ENCODE assay signal across 32 cellular contexts in genomic region chr11:120744016-120744994, GRCh38.
DNase-seq lines count a peak whose midpoint lies in the region; ATAC-seq and TF ChIP-seq lines count a peak whose summit lies in the region.
"Had no signal": no experiment of that assay in that cellular context is flagged by ENCODE, and none has a peak within 500 bp of the region (broad histone marks: within the 10 kb centered on the region; RNA-seq: fewer than 3 reads in every experiment).

No MANE protein-coding gene starts in this region.

- H3K4me3 ChIP-seq in astrocyte of the cerebellum (ENCODE audit: low read depth, low read length) = no peak overlapping the region
- no peak overlapping the region for H3K4me3 ChIP-seq in fibroblast of mammary gland (ENCODE audit: control insufficient read depth, low read depth, low read length)
- H3K4me3 ChIP-seq: BLaER1 treated with 17β-estradiol and CSF1 and Interleukin-3, amounts not matched to agents 10 nM and 100 nM; HAP-1; Peyer's patch; transverse colon had no signal

- no peak overlapping the region for H3K4me3 Mint-ChIP-seq in progenitor cell of endocrine pancreas (ENCODE audit: low read depth)
- no peak overlapping the region for H3K4me3 Mint-ChIP-seq in activated T-helper 1 cell treated with anti-CD3 and anti-CD28 coated beads, Interleukin-12 subunit alpha, Interleukin-12 subunit beta, Interleukin-2, Interleukin-4 antibody, amounts not matched to agents 30 ng/mL and 10 ng/mL and 1 ng/mL, durations not matched to agents 14 hours and 24 hours and 36 hours
- H3K4me3 Mint-ChIP-seq: activated CD8-positive, alpha-beta memory T cell treated with anti-CD3 and anti-CD28 coated beads, Interleukin-2, amount 10 ng/mL, durations not matched to agents 7 days and 5 days; activated naive CD4-positive, alpha-beta T cell treated with anti-CD3 and anti-CD28 coated beads, Interleukin-2, amount 10 ng/mL, durations not matched to agents 7 days and 5 days; naive thymus-derived CD8-positive, alpha-beta T cell; WTC11 had no signal

- in situ Hi-C loops in astrocyte of the cerebellum (cut with HindIII; ENCODE audit: low sequenced_read_pairs) = no loop called here

- intact Hi-C loops in activated T-helper 1 cell treated with anti-CD3 and anti-CD28 coated beads, Interleukin-12 subunit alpha, Interleukin-12 subunit beta, Interleukin-2, Interleukin-4 antibody, amounts not matched to agents 30 ng/mL and 10 ng/mL and 1 ng/mL, durations not matched to agents 14 hours and 24 hours and 36 hours (cut with micrococcal nuclease) = no loop called here

- H3K36me3 Mint-ChIP-seq in progenitor cell of endocrine pancreas (ENCODE audit: insufficient read depth) = no peaks in the 10 kb centered on the region
- no peaks in the 10 kb centered on the region for H3K36me3 Mint-ChIP-seq in activated T-helper 1 cell treated with anti-CD3 and anti-CD28 coated beads, Interleukin-12 subunit alpha, Interleukin-12 subunit beta, Interleukin-2, Interleukin-4 antibody, amounts not matched to agents 30 ng/mL and 10 ng/mL and 1 ng/mL, durations not matched to agents 14 hours and 24 hours and 36 hours (ENCODE audit: low read depth)
- H3K36me3 Mint-ChIP-seq: activated CD8-positive, alpha-beta memory T cell treated with anti-CD3 and anti-CD28 coated beads, Interleukin-2, amount 10 ng/mL, durations not matched to agents 7 days and 5 days; activated naive CD4-positive, alpha-beta T cell treated with anti-CD3 and anti-CD28 coated beads, Interleukin-2, amount 10 ng/mL, durations not matched to agents 7 days and 5 days; naive thymus-derived CD8-positive, alpha-beta T cell; WTC11 had no signal

- peak; percentile 3 for TF ChIP-seq CTCF in astrocyte of the cerebellum (IDR thresholded peaks at IDR 0.05; ENCODE audit: low read depth, low read length, missing control alignments)
- TF ChIP-seq CTCF in fibroblast of mammary gland (conservative IDR thresholded peaks at IDR 0.05; ENCODE audit: control insufficient read depth, insufficient read depth, low read depth, low read length) = peak; percentile 15
- TF ChIP-seq CTCF in progenitor cell of endocrine pancreas (IDR thresholded peaks at IDR 0.05; ENCODE audit: unreplicated experiment) = peak; percentile 17

- H3K27ac Mint-ChIP-seq in progenitor cell of endocrine pancreas = no peak overlapping the region
- no peak overlapping the region for H3K27ac Mint-ChIP-seq in activated T-helper 1 cell treated with anti-CD3 and anti-CD28 coated beads, Interleukin-12 subunit alpha, Interleukin-12 subunit beta, Interleukin-2, Interleukin-4 antibody, amounts not matched to agents 30 ng/mL and 10 ng/mL and 1 ng/mL, durations not matched to agents 14 hours and 24 hours and 36 hours
- H3K27ac Mint-ChIP-seq: activated CD8-positive, alpha-beta memory T cell treated with anti-CD3 and anti-CD28 coated beads, Interleukin-2, amount 10 ng/mL, durations not matched to agents 7 days and 5 days; activated naive CD4-positive, alpha-beta T cell treated with anti-CD3 and anti-CD28 coated beads, Interleukin-2, amount 10 ng/mL, durations not matched to agents 7 days and 5 days; naive thymus-derived CD8-positive, alpha-beta T cell; WTC11 had no signal

- ATAC-seq in HG03521 (IDR thresholded peaks at IDR 0.05; ENCODE audit: unreplicated experiment) = no peak
- ATAC-seq: activated CD8-positive, alpha-beta memory T cell treated with anti-CD3 and anti-CD28 coated beads, Interleukin-2, amount 10 ng/mL, durations not matched to agents 7 days and 5 days; left ventricle myocardium superior; naive thymus-derived CD8-positive, alpha-beta T cell; WTC11 had no signal

- H3K27me3 Mint-ChIP-seq in progenitor cell of endocrine pancreas = peaks cover 9% of the 10 kb centered on the region
- peaks cover 2% of the 10 kb centered on the region for H3K27me3 Mint-ChIP-seq in activated T-helper 1 cell treated with anti-CD3 and anti-CD28 coated beads, Interleukin-12 subunit alpha, Interleukin-12 subunit beta, Interleukin-2, Interleukin-4 antibody, amounts not matched to agents 30 ng/mL and 10 ng/mL and 1 ng/mL, durations not matched to agents 14 hours and 24 hours and 36 hours (ENCODE audit: insufficient read depth)

- H3K4me1 Mint-ChIP-seq in progenitor cell of endocrine pancreas (ENCODE audit: low read depth) = no peaks in the 10 kb centered on the region
- no peaks in the 10 kb centered on the region for H3K4me1 Mint-ChIP-seq in activated T-helper 1 cell treated with anti-CD3 and anti-CD28 coated beads, Interleukin-12 subunit alpha, Interleukin-12 subunit beta, Interleukin-2, Interleukin-4 antibody, amounts not matched to agents 30 ng/mL and 10 ng/mL and 1 ng/mL, durations not matched to agents 14 hours and 24 hours and 36 hours (ENCODE audit: low read depth)
- H3K4me1 Mint-ChIP-seq: activated CD8-positive, alpha-beta memory T cell treated with anti-CD3 and anti-CD28 coated beads, Interleukin-2, amount 10 ng/mL, durations not matched to agents 7 days and 5 days; activated naive CD4-positive, alpha-beta T cell treated with anti-CD3 and anti-CD28 coated beads, Interleukin-2, amount 10 ng/mL, durations not matched to agents 7 days and 5 days; naive thymus-derived CD8-positive, alpha-beta T cell had no signal

- DNase-seq in ELR (ENCODE audit: low read depth) (peak; percentile 5), astrocyte of the cerebellum (ENCODE audit: low read depth) (no peak), fibroblast of mammary gland (ENCODE audit: low read depth) (no peak), progenitor cell of endocrine pancreas (ENCODE audit: low spot score, unreplicated experiment) (no peak), NOMO-1 treated with dmso at 0.1 percent for 144 hours (lab: John Stamatoyannopoulos, UW; ENCODE audit: unreplicated experiment) (no peak)
- DNase-seq in activated CD4-positive, alpha-beta T cell treated with anti-CD3 and anti-CD28 coated beads for 1 hour = no peak
- DNase-seq in activated T-helper 1 cell treated with anti-CD3 and anti-CD28 coated beads, Interleukin-12 subunit alpha, Interleukin-12 subunit beta, Interleukin-2, Interleukin-4 antibody, amounts not matched to agents 30 ng/mL and 10 ng/mL and 1 ng/mL, durations not matched to agents 14 hours and 24 hours and 36 hours (ENCODE audit: low spot score) = no peak
- DNase-seq: activated CD4-positive, alpha-beta T cell treated with anti-CD3 and anti-CD28 coated beads, Interleukin-2, amount 50 U/mL, for 1 hour; activated CD8-positive, alpha-beta memory T cell treated with anti-CD3 and anti-CD28 coated beads, Interleukin-2, amount 10 ng/mL, durations not matched to agents 7 days and 5 days; activated naive CD4-positive, alpha-beta T cell treated with anti-CD3 and anti-CD28 coated beads, Interleukin-2, amount 10 ng/mL, durations not matched to agents 7 days and 5 days; activated T-cell treated with anti-CD3 and anti-CD28 coated beads, Interleukin-2, amount 50 U/mL, for 48 hours; amniotic stem cell; COR-L47; dermis blood vessel endothelial cell; DMS79 treated with DMSO at 0.1 percent for 48 hours; left ventricle myocardium superior; MM.1S; naive thymus-derived CD8-positive, alpha-beta T cell; NCI-H1417 treated with DMSO at 0.1 percent for 48 hours; NCI-H2107; NCI-H510A treated with DMSO at 0.1 percent for 48 hours; NK-92 treated with Interleukin-12 subunit alpha and Interleukin-12 subunit beta, amount 100 ng/mL, for 24 hours; Peyer's patch; retina; SIG-M5; small intestine; stimulated activated CD4-positive, alpha-beta T cell treated with anti-CD3 and anti-CD28 coated beads, Interleukin-2, amount 100 ng/mL, for 24 hours; transverse colon had no signal

- no peaks in the 10 kb centered on the region for H3K9me3 Mint-ChIP-seq in progenitor cell of endocrine pancreas (ENCODE audit: low read depth)
- no peaks in the 10 kb centered on the region for H3K9me3 Mint-ChIP-seq in activated T-helper 1 cell treated with anti-CD3 and anti-CD28 coated beads, Interleukin-12 subunit alpha, Interleukin-12 subunit beta, Interleukin-2, Interleukin-4 antibody, amounts not matched to agents 30 ng/mL and 10 ng/mL and 1 ng/mL, durations not matched to agents 14 hours and 24 hours and 36 hours
- H3K9me3 Mint-ChIP-seq: activated naive CD4-positive, alpha-beta T cell treated with anti-CD3 and anti-CD28 coated beads, Interleukin-2, amount 10 ng/mL, durations not matched to agents 7 days and 5 days; naive thymus-derived CD8-positive, alpha-beta T cell; WTC11 had no signal
